In the genomic region with DNA sequence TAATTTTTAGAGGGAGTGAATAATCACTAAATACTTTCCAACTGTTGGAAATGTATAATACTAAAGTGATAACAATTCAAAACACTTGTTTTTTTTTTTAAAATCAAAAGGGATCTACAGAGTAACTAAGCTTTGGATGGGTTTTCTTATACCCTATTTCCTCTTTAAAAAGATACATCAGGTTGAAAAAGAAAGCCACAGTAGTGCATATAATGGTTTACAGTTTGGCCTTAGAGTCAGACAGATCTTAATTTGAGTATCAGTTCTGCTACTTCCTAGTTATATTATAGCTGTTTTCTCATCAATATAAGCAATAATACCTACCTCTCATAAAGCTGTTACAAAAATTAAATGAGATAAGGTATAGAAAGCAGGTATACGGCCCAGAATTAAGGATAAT, we compare ENCODE assay signal across 30 cellular contexts. TPM values are rescaled to one million over a fixed set of nuclear protein-coding genes. Genes with fewer than 3 reads are reported as not detected.
A peak's percentile ranks its signal among the peaks of the same experiment; 100 is the strongest.
DNase-seq lines count a peak whose midpoint lies in the region; ATAC-seq and TF ChIP-seq lines count a peak whose summit lies in the region.
"Had no signal": no experiment of that assay in that cellular context is flagged by ENCODE, and none has a peak within 500 bp of the region (broad histone marks: within the 10 kb centered on the region; RNA-seq: fewer than 3 reads in every experiment).

No MANE protein-coding gene starts in this region.

- intact Hi-C loops in activated B cell treated with CpG ODN at 0.5 μM for 24 hours (cut with micrococcal nuclease) = loop anchor here (5.0 to 10.0 kb wide), 2 partner anchors 160 to 563 kb away; no protein-coding TSS in a partner anchor
- intact Hi-C loops in gastrocnemius medialis (cut with DNase I; ENCODE audit: low total_unique reads) = no loop called here
- intact Hi-C loops in thyroid gland (cut with DNase I) = no loop called here

- POLR2A ChIA-PET in activated B cell treated with CpG ODN at 0.5 μM for 24 hours (lab: Charles Lee) = interaction anchor here (1.0 to 2.3 kb wide), 4 partner anchors 10 to 175 kb away, joined by 3 to 6 read pairs (median 4); partner anchors contain the start of gene CHAC2

- CTCF ChIA-PET in activated B cell treated with CpG ODN at 0.5 μM for 24 hours (lab: Charles Lee) = no interaction called here

- H3K36me3 ChIP-seq in BLaER1 (peaks cover 40% of the 10 kb centered on the region), gastrocnemius medialis (peaks cover 0 to 22% of the 10 kb centered on the region in 2 donors), thyroid gland (peaks cover 5 to 11% of the 10 kb centered on the region in 2 donors)

- H3K27ac Mint-ChIP-seq in activated B cell treated with CpG ODN at 0.5 μM for 24 hours = peak overlapping the region; percentile 59
- H3K27ac Mint-ChIP-seq: activated CD4-positive, alpha-beta T cell treated with anti-CD3 and anti-CD28 coated beads, Interleukin-2, amount 10 ng/mL, durations not matched to agents 7 days and 5 days; activated naive CD8-positive, alpha-beta T cell treated with anti-CD3 and anti-CD28 coated beads, Interleukin-2, amount 10 ng/mL, durations not matched to agents 7 days and 5 days had no signal

- TF ChIP-seq POLR2A in gastrocnemius medialis (IDR thresholded peaks at IDR 0.05) = no peak
- no peak for TF ChIP-seq POLR2A in thyroid gland (IDR thresholded peaks at IDR 0.05)

- no peaks in the 10 kb centered on the region for H3K9me3 ChIP-seq in BLaER1
- H3K9me3 ChIP-seq in gastrocnemius medialis = no peaks in the 10 kb centered on the region
- H3K9me3 ChIP-seq in thyroid gland = no peaks in the 10 kb centered on the region
- H3K9me3 ChIP-seq: A549, ascending aorta, HAP-1, SJCRH30, suprapubic skin, upper lobe of right lung had no signal

- 95 to 96% methylated on average over 1 of the region's 1 CpG for WGBS in thyroid gland, 2 donors

- H3K4me3 ChIP-seq in BLaER1 = no peak overlapping the region
- no peak overlapping the region for H3K4me3 ChIP-seq in gastrocnemius medialis
- H3K4me3 ChIP-seq in thyroid gland (replicated peaks in 1 of 3) = no peak overlapping the region
- H3K4me3 ChIP-seq: A549, ascending aorta, HAP-1, lung, SJCRH30, suprapubic skin, upper lobe of right lung had no signal

- H3K36me3 Mint-ChIP-seq in activated B cell treated with CpG ODN at 0.5 μM for 24 hours (ENCODE audit: low read depth) = peaks cover 50% of the 10 kb centered on the region

- in situ Hi-C loops in gastrocnemius medialis (cut with MboI; ENCODE audit: low sequenced_read_pairs in 4 of 4) = no loop called here

- no peaks in the 10 kb centered on the region for H3K9me3 Mint-ChIP-seq in activated B cell treated with CpG ODN at 0.5 μM for 24 hours
- H3K9me3 Mint-ChIP-seq: activated CD4-positive, alpha-beta T cell treated with anti-CD3 and anti-CD28 coated beads, Interleukin-2, amount 10 ng/mL, durations not matched to agents 7 days and 5 days; activated naive CD8-positive, alpha-beta T cell treated with anti-CD3 and anti-CD28 coated beads, Interleukin-2, amount 10 ng/mL, durations not matched to agents 7 days and 5 days; CD4-positive, alpha-beta memory T cell; immature natural killer cell; natural killer cell had no signal

- H3K9ac ChIP-seq in BLaER1 = no peak overlapping the region

- H3K4me1 Mint-ChIP-seq in activated B cell treated with CpG ODN at 0.5 μM for 24 hours = peaks cover 63% of the 10 kb centered on the region

- H4K20me1 ChIP-seq in BLaER1 = no peaks in the 10 kb centered on the region

- TF ChIP-seq CTCF in activated B cell treated with CpG ODN at 0.5 μM for 24 hours (IDR thresholded peaks at IDR 0.05) (no peak), gastrocnemius medialis (IDR thresholded peaks at IDR 0.05 in 4 of 5, conservative IDR thresholded peaks at IDR 0.05 in 1 of 5) (no peak), thyroid gland (IDR thresholded peaks at IDR 0.05) (no peak)

- H3K4me3 Mint-ChIP-seq in activated B cell treated with CpG ODN at 0.5 μM for 24 hours = no peak overlapping the region
- H3K4me3 Mint-ChIP-seq: activated CD4-positive, alpha-beta T cell treated with anti-CD3 and anti-CD28 coated beads, Interleukin-2, amount 10 ng/mL, durations not matched to agents 7 days and 5 days; activated naive CD8-positive, alpha-beta T cell treated with anti-CD3 and anti-CD28 coated beads, Interleukin-2, amount 10 ng/mL, durations not matched to agents 7 days and 5 days; CD4-positive, alpha-beta memory T cell; immature natural killer cell; natural killer cell had no signal

- ATAC-seq in GM18868 (IDR thresholded peaks at IDR 0.05; ENCODE audit: unreplicated experiment) = peak; percentile 39
- peak; percentile 30 for ATAC-seq in GM21786 (IDR thresholded peaks at IDR 0.05; ENCODE audit: unreplicated experiment)
- no peak for ATAC-seq in activated B cell treated with CpG ODN at 0.5 μM for 24 hours (ENCODE audit: low read depth)
- no peak for ATAC-seq in gastrocnemius medialis
- ATAC-seq in GM21717 (IDR thresholded peaks at IDR 0.05; ENCODE audit: unreplicated experiment) = no peak
- ATAC-seq: A549, left cardiac atrium, natural killer cell, upper lobe of right lung had no signal

- no peak for DNase-seq in activated B cell treated with CpG ODN at 0.5 μM for 24 hours
- no peak for DNase-seq in gastrocnemius medialis
- no peak for DNase-seq in thyroid gland
- DNase-seq in NAMALWA (ENCODE audit: low spot score) = no peak
- DNase-seq: activated CD4-positive, alpha-beta T cell treated with anti-CD3 and anti-CD28 coated beads, Interleukin-2, amount 10 ng/mL, durations not matched to agents 7 days and 5 days; activated effector memory CD4-positive, alpha-beta T cell treated with Interleukin-2 at 50 U/mL for 16 hours; activated naive CD8-positive, alpha-beta T cell treated with anti-CD3 and anti-CD28 coated beads, Interleukin-2, amount 10 ng/mL, durations not matched to agents 7 days and 5 days; activated T-cell treated with anti-CD3 and anti-CD28 coated beads, Interleukin-2, amount 50 U/mL, for 1 hour; CD4-positive, alpha-beta memory T cell; DND-41; immature natural killer cell; left cardiac atrium; natural killer cell; NCI-H1694 treated with DMSO at 0.1 percent for 48 hours; NCI-H446 treated with DMSO at 0.1 percent for 48 hours; NCI-H774; SJCRH30; stimulated activated CD4-positive, alpha-beta T cell treated with anti-CD3 and anti-CD28 coated beads, Interleukin-15, amount 100 ng/mL, for 24 hours; stimulated activated naive CD4-positive, alpha-beta T cell; T-helper 9 cell; upper lobe of right lung had no signal

- H3K27me3 ChIP-seq in BLaER1 (no peaks in the 10 kb centered on the region), gastrocnemius medialis (no peaks in the 10 kb centered on the region), thyroid gland (no peaks in the 10 kb centered on the region)
- H3K27me3 ChIP-seq: ascending aorta, SJCRH30, suprapubic skin, upper lobe of right lung had no signal

- no peaks in the 10 kb centered on the region for H3K27me3 Mint-ChIP-seq in activated B cell treated with CpG ODN at 0.5 μM for 24 hours
- H3K27me3 Mint-ChIP-seq: activated CD4-positive, alpha-beta T cell treated with anti-CD3 and anti-CD28 coated beads, Interleukin-2, amount 10 ng/mL, durations not matched to agents 7 days and 5 days; activated naive CD8-positive, alpha-beta T cell treated with anti-CD3 and anti-CD28 coated beads, Interleukin-2, amount 10 ng/mL, durations not matched to agents 7 days and 5 days; CD4-positive, alpha-beta memory T cell had no signal

- H3K4me2 ChIP-seq in BLaER1 = peak overlapping the region; percentile 51
- H3K4me2 ChIP-seq: A549 had no signal

- H3K27ac ChIP-seq in BLaER1 (0 out of 2 replicates have a peak overlapping the region, but pooled peaks have one; percentile 22), gastrocnemius medialis (peak overlapping the region in 1 of 4 donors; percentile 1), thyroid gland (no peak overlapping the region)
- H3K27ac ChIP-seq: A549, ascending aorta, SJCRH30, suprapubic skin, upper lobe of right lung had no signal

- H3K4me1 ChIP-seq in BLaER1 (peaks cover 74% of the 10 kb centered on the region), gastrocnemius medialis (peaks cover 41 to 46% of the 10 kb centered on the region in 2 donors), thyroid gland (peaks cover 3 to 14% of the 10 kb centered on the region in 2 donors)
- H3K4me1 ChIP-seq: A549, HAP-1, SJCRH30, suprapubic skin had no signal

RNA-seq across cellular contexts. Expression of gene PSME4, which starts 28.5 kb away (rescaled TPM):
- total RNA-seq in activated B cell treated with CpG ODN at 0.5 μM for 24 hours (73.2 and 74.3 TPM in 2 replicates), gastrocnemius medialis (100 to 1,000 TPM; 144 to 247 (median 162) TPM), thyroid gland (100 to 1,000 TPM in 1 of 4 donors, 10 to 100 TPM in 3; 64.3 to 131 (median 84.4) TPM)

Comparison
In these comparisons a context has a peak if more than half of its experiments do, and no peak if none do; other contexts are left out.
1. ATAC-seq: peak in GM18868 (single experiment) and GM21786 (single experiment); none in activated B cell treated with CpG ODN at 0.5 μM for 24 hours (single experiment), gastrocnemius medialis (0 of 2) and GM21717 (single experiment).